ENCODE assay signal across 20 cellular contexts in genomic region chr6:23445157-23445710, GRCh38.
DNase-seq lines count a peak whose midpoint lies in the region; ATAC-seq and TF ChIP-seq lines count a peak whose summit lies in the region.
"Had no signal": no experiment of that assay in that cellular context is flagged by ENCODE, and none has a peak within 500 bp of the region (broad histone marks: within the 10 kb centered on the region; RNA-seq: fewer than 3 reads in every experiment).

No MANE protein-coding gene starts in this region.

- no peak overlapping the region for H4K91ac ChIP-seq in mesenchymal stem cell (ENCODE audit: low read length)

- WGBS in mesenchymal stem cell = 74% methylated on average over 3 of the region's 5 CpGs

- no peaks in the 10 kb centered on the region for H3K9me3 ChIP-seq in fibroblast of lung (ENCODE audit: control insufficient read depth, insufficient read depth, low read depth, low read length)
- H3K9me3 ChIP-seq in mesenchymal stem cell (ENCODE audit: control insufficient read depth, low read length) = no peaks in the 10 kb centered on the region

- no peak overlapping the region for H2BK120ac ChIP-seq in mesenchymal stem cell (ENCODE audit: low read depth, low read length)

- no peaks in the 10 kb centered on the region for H3K36me3 Mint-ChIP-seq in CD14-positive monocyte
- H3K36me3 Mint-ChIP-seq: activated naive CD4-positive, alpha-beta T cell treated with anti-CD3 and anti-CD28 coated beads, Interleukin-2, amount 10 ng/mL, durations not matched to agents 7 days and 5 days; CD8-positive, alpha-beta memory T cell; naive thymus-derived CD8-positive, alpha-beta T cell had no signal

- H3K9me3 Mint-ChIP-seq in CD14-positive monocyte = peaks cover 0 to 4% (median 0%) of the 10 kb centered on the region in 7 donors
- H3K9me3 Mint-ChIP-seq: activated naive CD4-positive, alpha-beta T cell treated with anti-CD3 and anti-CD28 coated beads, Interleukin-2, amount 10 ng/mL, durations not matched to agents 7 days and 5 days had no signal

- H3K36me3 ChIP-seq in fibroblast of lung (ENCODE audit: control insufficient read depth, insufficient read depth, low read length) = no peaks in the 10 kb centered on the region
- no peaks in the 10 kb centered on the region for H3K36me3 ChIP-seq in mesenchymal stem cell (ENCODE audit: control insufficient read depth in 1 of 2, insufficient read depth in 2 of 2, low read depth in 1 of 2, low read length in 2 of 2)

- H3K14ac ChIP-seq in mesenchymal stem cell (ENCODE audit: low read length in 2 of 2) = no peak overlapping the region

- no peak overlapping the region for H3K9ac ChIP-seq in fibroblast of lung (ENCODE audit: insufficient read depth, low read length)
- no peak overlapping the region for H3K9ac ChIP-seq in mesenchymal stem cell (ENCODE audit: low read length)

- H2AFZ ChIP-seq in fibroblast of lung (ENCODE audit: low read length) (no peak overlapping the region), mesenchymal stem cell (ENCODE audit: low read depth, low read length) (no peak overlapping the region)

- intact Hi-C loops in CD14-positive monocyte (cut with micrococcal nuclease) = no loop called here

- H3K4ac ChIP-seq in mesenchymal stem cell (ENCODE audit: low read depth in 1 of 2, low read length in 2 of 2) = no peak overlapping the region

- no peak overlapping the region for H2BK5ac ChIP-seq in mesenchymal stem cell (ENCODE audit: low read depth, low read length, poor library complexity, severe bottlenecking)

- H2BK12ac ChIP-seq in mesenchymal stem cell (ENCODE audit: low read length in 2 of 2) = no peak overlapping the region

- H3K27ac ChIP-seq in fibroblast of lung (ENCODE audit: insufficient read depth, low read length) (no peak overlapping the region), mesenchymal stem cell (ENCODE audit: low read length, poor library complexity, severe bottlenecking) (no peak overlapping the region)

- H3K79me1 ChIP-seq in mesenchymal stem cell (replicated peaks; ENCODE audit: low read length, poor library complexity, severe bottlenecking) = no peaks in the 10 kb centered on the region

- DNase-seq in AG09319 (ENCODE audit: extremely low read depth, low read depth) = peak; percentile 57
- peak; percentile 16 to 40 for DNase-seq in NCI-H446 (lab: John Stamatoyannopoulos, UW)
- DNase-seq in fibroblast of lung (ENCODE audit: low read depth in 2 of 2) = peak; percentile 39 to 44
- DNase-seq in mesenchymal stem cell = peak; percentile 6
- DNase-seq in stimulated activated CD8-positive, alpha-beta memory T cell treated with anti-CD3 and anti-CD28 coated beads, Interleukin-4, amount 100 ng/mL, for 48 hours = no peak
- no peak for DNase-seq in SIG-M5 treated with dmso at 0.1 percent for 504 hours (lab: John Stamatoyannopoulos, UW; ENCODE audit: unreplicated experiment)
- no peak for DNase-seq in CD14-positive monocyte (ENCODE audit: low spot score)
- DNase-seq: activated CD4-positive, alpha-beta T cell treated with anti-CD3 and anti-CD28 coated beads for 4 hours; activated CD8-positive, alpha-beta memory T cell treated with anti-CD3 and anti-CD28 coated beads, Interleukin-2, amount 50 U/mL, for 4 hours; activated naive CD4-positive, alpha-beta T cell treated with anti-CD3 and anti-CD28 coated beads, Interleukin-2, amount 10 ng/mL, durations not matched to agents 7 days and 5 days; CD8-positive, alpha-beta memory T cell; dorsolateral prefrontal cortex; naive thymus-derived CD8-positive, alpha-beta T cell; SHP77 treated with DMSO at 0.1 percent for 48 hours; stimulated activated CD4-positive, alpha-beta T cell treated with anti-CD3 and anti-CD28 coated beads, Interleukin-2, amount 100 ng/mL, for 24 hours; substantia nigra; T1000 had no signal

- H4K8ac ChIP-seq in mesenchymal stem cell (ENCODE audit: low read length) = no peak overlapping the region

- H3K23ac ChIP-seq in mesenchymal stem cell (ENCODE audit: low read length in 2 of 2) = no peak overlapping the region

- no peak overlapping the region for H3K4me3 Mint-ChIP-seq in CD14-positive monocyte
- H3K4me3 Mint-ChIP-seq: activated naive CD4-positive, alpha-beta T cell treated with anti-CD3 and anti-CD28 coated beads, Interleukin-2, amount 10 ng/mL, durations not matched to agents 7 days and 5 days; CD8-positive, alpha-beta memory T cell; naive thymus-derived CD8-positive, alpha-beta T cell had no signal

- H2BK15ac ChIP-seq in mesenchymal stem cell (ENCODE audit: low read depth, poor library complexity, severe bottlenecking) = no peak overlapping the region

- H3K4me1 ChIP-seq in fibroblast of lung (ENCODE audit: control insufficient read depth, extremely low read depth, insufficient read depth, low read length) (no peaks in the 10 kb centered on the region), mesenchymal stem cell (ENCODE audit: control insufficient read depth, insufficient read depth, low read depth, low read length) (no peaks in the 10 kb centered on the region)

- H3K4me3 ChIP-seq in fibroblast of lung (replicated peaks in 1 of 4; ENCODE audit: control extremely low read depth in 1 of 4, insufficient read depth in 1 of 4, low read depth in 3 of 4, low read length in 4 of 4) (no peak overlapping the region), mesenchymal stem cell (ENCODE audit: insufficient read depth in 1 of 2, low read depth in 1 of 2, low read length in 2 of 2) (no peak overlapping the region)
- H3K4me3 ChIP-seq: K562, lung had no signal

- H3K4me1 Mint-ChIP-seq in CD14-positive monocyte = no peaks in the 10 kb centered on the region
- H3K4me1 Mint-ChIP-seq: activated naive CD4-positive, alpha-beta T cell treated with anti-CD3 and anti-CD28 coated beads, Interleukin-2, amount 10 ng/mL, durations not matched to agents 7 days and 5 days; CD8-positive, alpha-beta memory T cell; naive thymus-derived CD8-positive, alpha-beta T cell had no signal

- no peak overlapping the region for H2AK5ac ChIP-seq in mesenchymal stem cell (ENCODE audit: low read length, severe bottlenecking)

- no peaks in the 10 kb centered on the region for H4K20me1 ChIP-seq in fibroblast of lung (ENCODE audit: control insufficient read depth, extremely low read depth, insufficient read depth, low read length)

- peaks cover 0 to 3% (median 2%) of the 10 kb centered on the region in 3 donors for H3K27me3 Mint-ChIP-seq in CD14-positive monocyte (ENCODE audit: low read depth in 3 of 3)
- H3K27me3 Mint-ChIP-seq: activated naive CD4-positive, alpha-beta T cell treated with anti-CD3 and anti-CD28 coated beads, Interleukin-2, amount 10 ng/mL, durations not matched to agents 7 days and 5 days; CD8-positive, alpha-beta memory T cell had no signal

- no peak overlapping the region for H3K27ac Mint-ChIP-seq in CD14-positive monocyte
- H3K27ac Mint-ChIP-seq: activated naive CD4-positive, alpha-beta T cell treated with anti-CD3 and anti-CD28 coated beads, Interleukin-2, amount 10 ng/mL, durations not matched to agents 7 days and 5 days; CD8-positive, alpha-beta memory T cell; naive thymus-derived CD8-positive, alpha-beta T cell had no signal

- no peak for ATAC-seq in GM18519 (IDR thresholded peaks at IDR 0.05; ENCODE audit: low FRiP score, unreplicated experiment)
- ATAC-seq: K562; naive thymus-derived CD8-positive, alpha-beta T cell had no signal

- no peak for TF ChIP-seq CTCF in AG09319 (IDR thresholded peaks at IDR 0.05; ENCODE audit: low read depth, low read length)
- TF ChIP-seq CTCF in fibroblast of lung (conservative IDR thresholded peaks at IDR 0.05 in 1 of 2, IDR thresholded peaks at IDR 0.05 in 1 of 2; ENCODE audit: low read depth in 1 of 2, low read length in 2 of 2) = no peak
- no peak for TF ChIP-seq CTCF in CD14-positive monocyte (IDR thresholded peaks at IDR 0.05)

- no peak overlapping the region for H3K18ac ChIP-seq in mesenchymal stem cell (ENCODE audit: low read depth in 1 of 2, low read length in 2 of 2)

- H3K79me2 ChIP-seq in fibroblast of lung (ENCODE audit: control insufficient read depth, insufficient read depth, low read length) = no peaks in the 10 kb centered on the region

- H3K4me2 ChIP-seq in fibroblast of lung (ENCODE audit: extremely low read depth, insufficient read depth, low read length) (no peak overlapping the region), mesenchymal stem cell (ENCODE audit: low read length, poor library complexity, severe bottlenecking) (no peak overlapping the region)

- H3K27me3 ChIP-seq in fibroblast of lung (ENCODE audit: control insufficient read depth, insufficient read depth, low read length) (no peaks in the 10 kb centered on the region), mesenchymal stem cell (ENCODE audit: control insufficient read depth in 1 of 2, insufficient read depth in 1 of 2, low read length in 2 of 2) (no peaks in the 10 kb centered on the region)
- H3K27me3 ChIP-seq: dorsolateral prefrontal cortex had no signal

Comparison
In these comparisons a context has a peak if more than half of its experiments do, and no peak if none do; other contexts are left out.
1. DNase-seq: peak in AG09319 (single experiment), NCI-H446 (2 of 2), fibroblast of lung (2 of 2) and mesenchymal stem cell (single experiment); none in stimulated activated CD8-positive, alpha-beta memory T cell treated with anti-CD3 and anti-CD28 coated beads, Interleukin-4, amount 100 ng/mL, for 48 hours (single experiment), SIG-M5 treated with dmso at 0.1 percent for 504 hours (single experiment) and CD14-positive monocyte (single experiment).